2 cellular contexts compared by ENCODE assay signal in genomic region chr11:10601722-10602281, GRCh38.
A peak's percentile ranks its signal among the peaks of the same experiment; 100 is the strongest.
TF ChIP-seq lines count a peak whose summit lies in the region.

No MANE protein-coding gene starts in this region.

TF ChIP-seq in HepG2, 621 proteins besides CTCF, POLR2A, EP300 and RAD21:
- TF ChIP-seq KLF12 (CRISPR knock-in tag; IDR thresholded peaks at IDR 0.05; ENCODE audit: borderline replicate concordance) (no peak), FOSL2 (CRISPR knock-in tag; IDR thresholded peaks at IDR 0.05) (0 out of 2 replicates have a peak, but pooled peaks have one; percentile 12), SPEN (CRISPR knock-in tag; IDR thresholded peaks at IDR 0.05; ENCODE audit: low read depth) (no peak), ZNF7 (CRISPR knock-in tag; IDR thresholded peaks at IDR 0.05) (no peak)

TF ChIP-seq in WTC11, 78 proteins besides CTCF, POLR2A, EP300 and RAD21:
- TF ChIP-seq, protein P1, sequence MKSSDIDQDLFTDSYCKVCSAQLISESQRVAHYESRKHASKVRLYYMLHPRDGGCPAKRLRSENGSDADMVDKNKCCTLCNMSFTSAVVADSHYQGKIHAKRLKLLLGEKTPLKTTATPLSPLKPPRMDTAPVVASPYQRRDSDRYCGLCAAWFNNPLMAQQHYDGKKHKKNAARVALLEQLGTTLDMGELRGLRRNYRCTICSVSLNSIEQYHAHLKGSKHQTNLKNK (CRISPR knock-in tag; IDR thresholded peaks at IDR 0.05): no peak
- TF ChIP-seq CREM (CRISPR knock-in tag; IDR thresholded peaks at IDR 0.05): no peak
- TF ChIP-seq ZNF671 (CRISPR knock-in tag; IDR thresholded peaks at IDR 0.05): no peak
- no peak for TF ChIP-seq ETV6 (CRISPR knock-in tag; IDR thresholded peaks at IDR 0.05)
- TF ChIP-seq ZNF423 (CRISPR knock-in tag; IDR thresholded peaks at IDR 0.05): no peak
- TF ChIP-seq TEAD4 (CRISPR knock-in tag; IDR thresholded peaks at IDR 0.05): no peak
- TF ChIP-seq NR2C2 (CRISPR knock-in tag; IDR thresholded peaks at IDR 0.05): no peak
- TF ChIP-seq, protein P2, sequence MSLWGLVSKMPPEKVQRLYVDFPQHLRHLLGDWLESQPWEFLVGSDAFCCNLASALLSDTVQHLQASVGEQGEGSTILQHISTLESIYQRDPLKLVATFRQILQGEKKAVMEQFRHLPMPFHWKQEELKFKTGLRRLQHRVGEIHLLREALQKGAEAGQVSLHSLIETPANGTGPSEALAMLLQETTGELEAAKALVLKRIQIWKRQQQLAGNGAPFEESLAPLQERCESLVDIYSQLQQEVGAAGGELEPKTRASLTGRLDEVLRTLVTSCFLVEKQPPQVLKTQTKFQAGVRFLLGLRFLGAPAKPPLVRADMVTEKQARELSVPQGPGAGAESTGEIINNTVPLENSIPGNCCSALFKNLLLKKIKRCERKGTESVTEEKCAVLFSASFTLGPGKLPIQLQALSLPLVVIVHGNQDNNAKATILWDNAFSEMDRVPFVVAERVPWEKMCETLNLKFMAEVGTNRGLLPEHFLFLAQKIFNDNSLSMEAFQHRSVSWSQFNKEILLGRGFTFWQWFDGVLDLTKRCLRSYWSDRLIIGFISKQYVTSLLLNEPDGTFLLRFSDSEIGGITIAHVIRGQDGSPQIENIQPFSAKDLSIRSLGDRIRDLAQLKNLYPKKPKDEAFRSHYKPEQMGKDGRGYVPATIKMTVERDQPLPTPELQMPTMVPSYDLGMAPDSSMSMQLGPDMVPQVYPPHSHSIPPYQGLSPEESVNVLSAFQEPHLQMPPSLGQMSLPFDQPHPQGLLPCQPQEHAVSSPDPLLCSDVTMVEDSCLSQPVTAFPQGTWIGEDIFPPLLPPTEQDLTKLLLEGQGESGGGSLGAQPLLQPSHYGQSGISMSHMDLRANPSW (CRISPR knock-in tag; conservative IDR thresholded peaks at IDR 0.05; ENCODE audit: low read depth): no peak
- no peak for TF ChIP-seq ARID4B (CRISPR knock-in tag; IDR thresholded peaks at IDR 0.05; ENCODE audit: borderline replicate concordance)
- TF ChIP-seq, protein P3, sequence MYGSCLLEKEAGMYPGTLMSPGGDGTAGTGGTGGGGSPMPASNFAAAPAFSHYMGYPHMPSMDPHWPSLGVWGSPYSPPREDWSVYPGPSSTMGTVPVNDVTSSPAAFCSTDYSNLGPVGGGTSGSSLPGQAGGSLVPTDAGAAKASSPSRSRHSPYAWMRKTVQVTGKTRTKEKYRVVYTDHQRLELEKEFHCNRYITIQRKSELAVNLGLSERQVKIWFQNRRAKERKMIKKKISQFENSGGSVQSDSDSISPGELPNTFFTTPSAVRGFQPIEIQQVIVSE (CRISPR knock-in tag; IDR thresholded peaks at IDR 0.05; ENCODE audit: borderline replicate concordance): no peak
- no peak for TF ChIP-seq ZNF416 (CRISPR knock-in tag; IDR thresholded peaks at IDR 0.05)
- TF ChIP-seq, protein P4, sequence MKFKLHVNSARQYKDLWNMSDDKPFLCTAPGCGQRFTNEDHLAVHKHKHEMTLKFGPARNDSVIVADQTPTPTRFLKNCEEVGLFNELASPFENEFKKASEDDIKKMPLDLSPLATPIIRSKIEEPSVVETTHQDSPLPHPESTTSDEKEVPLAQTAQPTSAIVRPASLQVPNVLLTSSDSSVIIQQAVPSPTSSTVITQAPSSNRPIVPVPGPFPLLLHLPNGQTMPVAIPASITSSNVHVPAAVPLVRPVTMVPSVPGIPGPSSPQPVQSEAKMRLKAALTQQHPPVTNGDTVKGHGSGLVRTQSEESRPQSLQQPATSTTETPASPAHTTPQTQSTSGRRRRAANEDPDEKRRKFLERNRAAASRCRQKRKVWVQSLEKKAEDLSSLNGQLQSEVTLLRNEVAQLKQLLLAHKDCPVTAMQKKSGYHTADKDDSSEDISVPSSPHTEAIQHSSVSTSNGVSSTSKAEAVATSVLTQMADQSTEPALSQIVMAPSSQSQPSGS (CRISPR knock-in tag; IDR thresholded peaks at IDR 0.05; ENCODE audit: borderline replicate concordance, low read depth): no peak
- no peak for TF ChIP-seq GRHL2 (CRISPR knock-in tag; IDR thresholded peaks at IDR 0.05; ENCODE audit: insufficient replicate concordance, severe bottlenecking)
- TF ChIP-seq SP1 (CRISPR knock-in tag; conservative IDR thresholded peaks at IDR 0.05): no peak
